Comparison of ENCODE assay signal across 3 cellular contexts in the genomic region with DNA sequence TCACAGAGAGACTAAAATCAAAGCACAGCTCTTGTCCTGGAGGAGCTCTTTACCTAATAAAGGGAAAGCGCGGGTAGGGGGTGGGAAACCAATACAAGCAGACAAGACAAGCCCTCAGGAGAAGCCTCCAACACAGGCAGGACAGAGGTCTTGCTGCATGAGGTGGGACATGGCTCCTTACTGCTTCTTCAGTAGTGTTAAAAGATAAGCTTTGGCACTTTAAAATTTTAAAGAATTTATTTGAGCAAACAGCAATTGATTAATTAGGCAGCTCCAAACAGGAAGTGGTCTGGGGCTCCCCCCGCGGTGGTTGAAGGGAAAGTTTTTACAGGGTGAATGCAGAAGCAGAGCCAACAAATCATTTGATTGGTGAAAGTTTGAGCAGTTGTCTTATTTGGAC.
TF ChIP-seq lines count a peak whose summit lies in the region.

No MANE protein-coding gene starts in this region.

TF ChIP-seq in HepG2, 621 proteins besides CTCF, POLR2A, EP300 and RAD21:
- TF ChIP-seq ISX (CRISPR knock-in tag; conservative IDR thresholded peaks at IDR 0.05) (no peak), STAG1 (CRISPR knock-in tag; IDR thresholded peaks at IDR 0.05) (0 out of 2 replicates have a peak, but pooled peaks have one; percentile 19)

TF ChIP-seq in IMR-90, 13 proteins besides CTCF, POLR2A, EP300 and RAD21:
- TF ChIP-seq CHD1 (IDR thresholded peaks at IDR 0.05; ENCODE audit: low read depth, low read length) (no peak), SMC3 (IDR thresholded peaks at IDR 0.05; ENCODE audit: low read depth, low read length) (no peak), MAZ (IDR thresholded peaks at IDR 0.05; ENCODE audit: borderline replicate concordance, low read depth, low read length) (no peak), BHLHE40 (IDR thresholded peaks at IDR 0.05; ENCODE audit: low read depth, low read length) (no peak), RCOR1 (IDR thresholded peaks at IDR 0.05; ENCODE audit: insufficient replicate concordance, low read length) (no peak), NFE2L2 (IDR thresholded peaks at IDR 0.05; ENCODE audit: low read depth, low read length) (no peak), RFX5 (IDR thresholded peaks at IDR 0.05; ENCODE audit: low read depth, low read length) (no peak), ELK1 (IDR thresholded peaks at IDR 0.05; ENCODE audit: borderline replicate concordance, low read depth, low read length) (no peak), FOS (IDR thresholded peaks at IDR 0.05; ENCODE audit: low read depth, low read length) (no peak), MXI1 (IDR thresholded peaks at IDR 0.05; ENCODE audit: borderline replicate concordance, low read depth, low read length) (no peak), MAFK (IDR thresholded peaks at IDR 0.05; ENCODE audit: low read depth, low read length) (no peak), CEBPB (IDR thresholded peaks at IDR 0.05; ENCODE audit: low read depth, low read length) (no peak)
- TF ChIP-seq, protein P1, sequence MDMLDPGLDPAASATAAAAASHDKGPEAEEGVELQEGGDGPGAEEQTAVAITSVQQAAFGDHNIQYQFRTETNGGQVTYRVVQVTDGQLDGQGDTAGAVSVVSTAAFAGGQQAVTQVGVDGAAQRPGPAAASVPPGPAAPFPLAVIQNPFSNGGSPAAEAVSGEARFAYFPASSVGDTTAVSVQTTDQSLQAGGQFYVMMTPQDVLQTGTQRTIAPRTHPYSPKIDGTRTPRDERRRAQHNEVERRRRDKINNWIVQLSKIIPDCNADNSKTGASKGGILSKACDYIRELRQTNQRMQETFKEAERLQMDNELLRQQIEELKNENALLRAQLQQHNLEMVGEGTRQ (IDR thresholded peaks at IDR 0.05; ENCODE audit: low read depth, low read length), result no peak

TF ChIP-seq in H1, 55 proteins besides CTCF, POLR2A, EP300 and RAD21:
- TF ChIP-seq HDAC2 (IDR thresholded peaks at IDR 0.05; ENCODE audit: borderline replicate concordance in 1 of 2, low read depth in 2 of 2, low read length in 2 of 2) (no peak), SIN3A (conservative IDR thresholded peaks at IDR 0.05 in 1 of 2, IDR thresholded peaks at IDR 0.05 in 1 of 2; ENCODE audit: low read depth in 1 of 2, low read length in 2 of 2) (no peak), ASH2L (IDR thresholded peaks at IDR 0.05; ENCODE audit: low read length) (peak; percentile 11)
